Comparison of ENCODE assay signal across 1 cellular context in genomic region chr6:2908516-2908915, GRCh38.
TF ChIP-seq lines count a peak whose summit lies in the region.

No MANE protein-coding gene starts in this region.

TF ChIP-seq in K562, 482 proteins besides CTCF, POLR2A, EP300 and RAD21:
- peak in 1 of 2 experiments; percentile 50; a peak in 1 of 4 replicates for TF ChIP-seq MNT (conservative IDR thresholded peaks at IDR 0.05)
- TF ChIP-seq CTBP1 (IDR thresholded peaks at IDR 0.05; ENCODE audit: borderline replicate concordance), result peak; percentile 86
- TF ChIP-seq HDAC2 (IDR thresholded peaks at IDR 0.05), result peak; percentile 54; the same call in 1 of the 2 replicates
- 0 out of 2 replicates have a peak, but pooled peaks have one; percentile 20 for TF ChIP-seq ATF7 (IDR thresholded peaks at IDR 0.05)
- peak; percentile 12; the same call in 1 of the 2 replicates for TF ChIP-seq C11orf30 (IDR thresholded peaks at IDR 0.05; ENCODE audit: low read depth)
- 0 out of 2 replicates have a peak, but pooled peaks have one; percentile 8 for TF ChIP-seq ARID1B (IDR thresholded peaks at IDR 0.05)
- 0 out of 2 replicates have a peak, but pooled peaks have one; percentile 47 for TF ChIP-seq DPF2 (IDR thresholded peaks at IDR 0.05)
- TF ChIP-seq HDAC1 (IDR thresholded peaks at IDR 0.05), result 0 out of 4 replicates have a peak, but pooled peaks of 1 of the 2 experiments have one; percentile 40
- TF ChIP-seq RCOR1 (IDR thresholded peaks at IDR 0.05; ENCODE audit: borderline replicate concordance in 1 of 2, low read depth in 2 of 2, low read length in 2 of 2), result peak in 1 of 2 experiments; percentile 25; a peak in 1 of 4 replicates
- TF ChIP-seq NR2C1 (IDR thresholded peaks at IDR 0.05), result 0 out of 2 replicates have a peak, but pooled peaks have one; percentile 32
- TF ChIP-seq NR2C1 (tag; IDR thresholded peaks at IDR 0.05), result 0 out of 2 replicates have a peak, but pooled peaks have one; percentile 31
- peak; percentile 44; the same call in 1 of the 2 replicates for TF ChIP-seq SOX6 (IDR thresholded peaks at IDR 0.05)
- TF ChIP-seq ZNF316 (IDR thresholded peaks at IDR 0.05), result peak; percentile 18; the same call in 1 of the 2 replicates
- peak; percentile 44; the same call in 1 of the 2 replicates for TF ChIP-seq SMARCA4 (IDR thresholded peaks at IDR 0.05)
- peak; percentile 79; the same call in 1 of the 2 replicates for TF ChIP-seq ZEB2 (IDR thresholded peaks at IDR 0.05)
- peak; percentile 86 for TF ChIP-seq NFIC (IDR thresholded peaks at IDR 0.05)
- peak in 1 of 2 experiments; percentile 12; a peak in 1 of 4 replicates for TF ChIP-seq KDM1A (IDR thresholded peaks at IDR 0.05)
